In the genomic region with DNA sequence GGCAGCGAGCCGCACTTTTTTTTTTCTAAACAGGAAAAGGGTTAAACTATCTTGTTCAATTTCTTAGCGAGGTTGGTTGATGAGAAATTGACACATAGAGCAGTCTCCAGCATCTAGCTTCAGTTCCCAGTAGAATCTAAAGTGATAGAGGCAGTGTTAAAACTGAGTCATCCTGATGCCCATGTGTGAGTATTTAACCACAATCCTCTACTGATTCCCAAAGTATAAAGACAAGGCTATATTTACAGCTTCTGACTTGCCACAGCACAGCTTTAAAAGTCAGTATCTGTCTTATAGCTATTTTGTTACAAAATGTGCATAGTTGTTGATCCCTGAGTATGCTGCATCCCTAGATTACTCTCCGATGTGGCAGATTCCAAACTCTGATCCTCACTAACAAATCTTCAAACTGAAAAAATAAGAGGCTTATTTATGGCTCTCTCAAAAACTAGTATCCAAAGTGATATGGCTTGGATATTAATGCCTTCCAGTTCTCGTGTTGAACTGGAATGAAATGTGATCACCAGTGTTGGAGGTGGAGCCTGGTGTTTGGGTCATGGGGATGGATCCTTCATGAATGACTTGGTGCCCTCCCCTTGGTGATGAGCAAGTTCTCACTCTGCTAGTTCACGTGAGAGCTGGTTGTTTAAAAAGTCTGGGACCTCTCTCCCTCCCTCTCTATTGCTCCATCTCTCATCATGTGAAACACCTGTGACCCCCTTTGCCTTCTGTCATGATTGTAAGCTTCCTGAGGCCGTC, we compare ENCODE assay signal across 21 cellular contexts. TPM values are rescaled to one million over a fixed set of nuclear protein-coding genes. Genes with fewer than 3 reads are reported as not detected.
DNase-seq lines count a peak whose midpoint lies in the region; ATAC-seq, FAIRE-seq and TF ChIP-seq lines count a peak whose summit lies in the region.
"Had no signal": no experiment of that assay in that cellular context is flagged by ENCODE, and none has a peak within 500 bp of the region (broad histone marks: within the 10 kb centered on the region; RNA-seq: fewer than 3 reads in every experiment).

No MANE protein-coding gene starts in this region.

- H3K27me3 ChIP-seq in astrocyte (ENCODE audit: insufficient read depth, low read length): no peaks in the 10 kb centered on the region
- H3K27me3 ChIP-seq in WERI-Rb-1 (ENCODE audit: insufficient read depth, low read depth, severe bottlenecking): no peaks in the 10 kb centered on the region
- H3K27me3 ChIP-seq: gastroesophageal sphincter, transverse colon had no signal

- peak; percentile 50 to 90 for ATAC-seq in natural killer cell treated with Interleukin-12 subunit alpha and Interleukin-12 subunit beta and Interleukin-15 and Interleukin-18, amount 100 ng/mL, for 72 hours
- ATAC-seq in natural killer cell (no peak), HG03378 (IDR thresholded peaks at IDR 0.05; ENCODE audit: unreplicated experiment) (no peak), HG03342 (IDR thresholded peaks at IDR 0.05; ENCODE audit: unreplicated experiment) (no peak)
- ATAC-seq: activated CD4-positive, CD25-positive, alpha-beta regulatory T cell treated with anti-CD3 and anti-CD28 coated beads, Interleukin-2, amount 50 U/mL, for 24 hours; activated CD8-positive, alpha-beta memory T cell treated with anti-CD3 and anti-CD28 coated beads, Interleukin-2, amount 10 ng/mL, durations not matched to agents 7 days and 5 days; gastroesophageal sphincter; sciatic nerve had no signal

- intact Hi-C loops in natural killer cell (cut with micrococcal nuclease): no loop called here

- TF ChIP-seq CTCF in natural killer cell (IDR thresholded peaks at IDR 0.05) (no peak), astrocyte (IDR thresholded peaks at IDR 0.05; ENCODE audit: insufficient read depth, low read depth, low read length) (no peak), WERI-Rb-1 (IDR thresholded peaks at IDR 0.05; ENCODE audit: low read depth, low read length) (no peak)

- no peak overlapping the region for H2AFZ ChIP-seq in astrocyte (ENCODE audit: low read depth, low read length)

- peak overlapping the region; percentile 7 for H3K4me2 ChIP-seq in astrocyte (ENCODE audit: low read length)

- H3K36me3 Mint-ChIP-seq in natural killer cell treated with Interleukin-12 subunit alpha and Interleukin-12 subunit beta and Interleukin-15 and Interleukin-18, amount 100 ng/mL, for 72 hours: no peaks in the 10 kb centered on the region
- no peaks in the 10 kb centered on the region for H3K36me3 Mint-ChIP-seq in natural killer cell
- no peaks in the 10 kb centered on the region for H3K36me3 Mint-ChIP-seq in astrocyte (ENCODE audit: low read depth, unreplicated experiment)
- H3K36me3 Mint-ChIP-seq: activated CD8-positive, alpha-beta memory T cell treated with anti-CD3 and anti-CD28 coated beads, Interleukin-2, amount 10 ng/mL, durations not matched to agents 7 days and 5 days; CD8-positive, alpha-beta memory T cell had no signal

- no peaks in the 10 kb centered on the region for H4K20me1 ChIP-seq in astrocyte (ENCODE audit: insufficient read depth, low read length)

- FAIRE-seq in astrocyte (lab: Jason Lieb, UNC): peak; percentile 87

- peak overlapping the region; percentile 22 for H3K27ac ChIP-seq in astrocyte (ENCODE audit: low read depth, low read length)
- no peak overlapping the region for H3K27ac ChIP-seq in WERI-Rb-1
- H3K27ac ChIP-seq: gastroesophageal sphincter, neutrophil, transverse colon had no signal

- no peaks in the 10 kb centered on the region for H3K4me1 Mint-ChIP-seq in natural killer cell treated with Interleukin-12 subunit alpha and Interleukin-12 subunit beta and Interleukin-15 and Interleukin-18, amount 100 ng/mL, for 72 hours (ENCODE audit: low read depth in 2 of 2)
- H3K4me1 Mint-ChIP-seq in natural killer cell: no peaks in the 10 kb centered on the region
- H3K4me1 Mint-ChIP-seq in astrocyte (ENCODE audit: low read depth, unreplicated experiment): peaks cover 9% of the 10 kb centered on the region
- H3K4me1 Mint-ChIP-seq: activated CD8-positive, alpha-beta memory T cell treated with anti-CD3 and anti-CD28 coated beads, Interleukin-2, amount 10 ng/mL, durations not matched to agents 7 days and 5 days; CD8-positive, alpha-beta memory T cell had no signal

- no peaks in the 10 kb centered on the region for H3K36me3 ChIP-seq in astrocyte (ENCODE audit: insufficient read depth, low read length)
- H3K36me3 ChIP-seq in WERI-Rb-1: no peaks in the 10 kb centered on the region
- H3K36me3 ChIP-seq: gastroesophageal sphincter, neutrophil, transverse colon had no signal

- no peak for DNase-seq in natural killer cell treated with Interleukin-12 subunit alpha and Interleukin-12 subunit beta and Interleukin-15 and Interleukin-18, amount 100 ng/mL, for 72 hours (ENCODE audit: low spot score)
- DNase-seq in natural killer cell (no peak), astrocyte (ENCODE audit: low read depth) (peak; percentile 82), glomerular visceral epithelial cell (ENCODE audit: extremely low spot score) (peak; percentile 52), DMS 273 treated with DMSO at 0.1 percent for 48 hours (lab: John Stamatoyannopoulos, UW) (no peak), WERI-Rb-1 (no peak)
- DNase-seq: 8988T; activated CD8-positive, alpha-beta memory T cell treated with anti-CD3 and anti-CD28 coated beads, Interleukin-2, amount 10 ng/mL, durations not matched to agents 7 days and 5 days; activated gamma-delta T cell treated with Interleukin-2 at 50 U/mL for 16 hours; CD8-positive, alpha-beta memory T cell; effector CD8-positive, alpha-beta T cell; NCI-H774; stimulated activated CD4-positive, alpha-beta T cell treated with anti-CD3 and anti-CD28 coated beads, Interleukin-4, amount 100 ng/mL, for 4 hours; transverse colon had no signal

- H3K4me1 ChIP-seq in astrocyte (ENCODE audit: insufficient read depth, low read length): peaks cover 9% of the 10 kb centered on the region
- H3K4me1 ChIP-seq: gastroesophageal sphincter, transverse colon had no signal

- no peak overlapping the region for H3K4me3 Mint-ChIP-seq in natural killer cell treated with Interleukin-12 subunit alpha and Interleukin-12 subunit beta and Interleukin-15 and Interleukin-18, amount 100 ng/mL, for 72 hours
- H3K4me3 Mint-ChIP-seq in natural killer cell (no peak overlapping the region), astrocyte (ENCODE audit: unreplicated experiment) (no peak overlapping the region)
- H3K4me3 Mint-ChIP-seq: activated CD8-positive, alpha-beta memory T cell treated with anti-CD3 and anti-CD28 coated beads, Interleukin-2, amount 10 ng/mL, durations not matched to agents 7 days and 5 days; CD8-positive, alpha-beta memory T cell; T-helper 1 cell treated with Interleukin-12 subunit alpha and Interleukin-12 subunit beta and Interleukin-4 antibody, amounts not matched to agents 30 μg/mL and 1 μg/mL, for 36 hours had no signal

- H3K27me3 Mint-ChIP-seq in natural killer cell treated with Interleukin-12 subunit alpha and Interleukin-12 subunit beta and Interleukin-15 and Interleukin-18, amount 100 ng/mL, for 72 hours: peaks cover 12 to 18% of the 10 kb centered on the region in 2 donors
- H3K27me3 Mint-ChIP-seq in natural killer cell (ENCODE audit: low read depth in 2 of 2): peaks cover 8 to 15% of the 10 kb centered on the region in 2 donors
- H3K27me3 Mint-ChIP-seq in astrocyte (ENCODE audit: low read depth, unreplicated experiment): no peaks in the 10 kb centered on the region

- H3K9me3 ChIP-seq in astrocyte (ENCODE audit: insufficient read depth, low read depth, low read length) (no peaks in the 10 kb centered on the region), WERI-Rb-1 (ENCODE audit: severe bottlenecking) (no peaks in the 10 kb centered on the region)
- H3K9me3 ChIP-seq: neutrophil, transverse colon had no signal

- H3K9me3 Mint-ChIP-seq in natural killer cell treated with Interleukin-12 subunit alpha and Interleukin-12 subunit beta and Interleukin-15 and Interleukin-18, amount 100 ng/mL, for 72 hours: no peaks in the 10 kb centered on the region
- H3K9me3 Mint-ChIP-seq in natural killer cell: no peaks in the 10 kb centered on the region
- peaks cover 3% of the 10 kb centered on the region for H3K9me3 Mint-ChIP-seq in astrocyte (ENCODE audit: unreplicated experiment)
- H3K9me3 Mint-ChIP-seq: CD8-positive, alpha-beta memory T cell; T-helper 1 cell treated with Interleukin-12 subunit alpha and Interleukin-12 subunit beta and Interleukin-4 antibody, amounts not matched to agents 30 μg/mL and 1 μg/mL, for 36 hours had no signal

- H3K79me2 ChIP-seq in astrocyte (ENCODE audit: insufficient read depth, low read length): no peaks in the 10 kb centered on the region

- no peak overlapping the region for H3K9ac ChIP-seq in astrocyte (ENCODE audit: low read length)

- no peak overlapping the region for H3K4me3 ChIP-seq in astrocyte (ENCODE audit: insufficient read depth, low read depth, low read length)
- no peak overlapping the region for H3K4me3 ChIP-seq in WERI-Rb-1 (ENCODE audit: low read depth, low read length)
- H3K4me3 ChIP-seq: gastroesophageal sphincter, transverse colon had no signal

- no peak overlapping the region for H3K27ac Mint-ChIP-seq in natural killer cell treated with Interleukin-12 subunit alpha and Interleukin-12 subunit beta and Interleukin-15 and Interleukin-18, amount 100 ng/mL, for 72 hours
- no peak overlapping the region for H3K27ac Mint-ChIP-seq in natural killer cell
- H3K27ac Mint-ChIP-seq in astrocyte (ENCODE audit: unreplicated experiment): no peak overlapping the region
- H3K27ac Mint-ChIP-seq: activated CD8-positive, alpha-beta memory T cell treated with anti-CD3 and anti-CD28 coated beads, Interleukin-2, amount 10 ng/mL, durations not matched to agents 7 days and 5 days; CD8-positive, alpha-beta memory T cell; T-helper 1 cell treated with Interleukin-12 subunit alpha and Interleukin-12 subunit beta and Interleukin-4 antibody, amounts not matched to agents 30 μg/mL and 1 μg/mL, for 36 hours had no signal

RNA-seq across cellular contexts. Expression of a gene that starts 13.1 kb away (rescaled TPM):
- not detected for total RNA-seq in natural killer cell treated with Interleukin-12 subunit alpha and Interleukin-12 subunit beta and Interleukin-15 and Interleukin-18, amount 100 ng/mL, for 72 hours
- total RNA-seq in natural killer cell: not detected
- 8.6 and 9.1 TPM in 2 replicates for total RNA-seq in astrocyte
- total RNA-seq: activated CD8-positive, alpha-beta memory T cell treated with anti-CD3 and anti-CD28 coated beads, Interleukin-2, amount 10 ng/mL, durations not matched to agents 7 days and 5 days; CD8-positive, alpha-beta memory T cell had no signal

Comparison
In these comparisons a context has a peak if more than half of its experiments do, and no peak if none do; other contexts are left out.
1. ATAC-seq: peak in natural killer cell treated with Interleukin-12 subunit alpha and Interleukin-12 subunit beta and Interleukin-15 and Interleukin-18, amount 100 ng/mL, for 72 hours (2 of 2); none in natural killer cell (0 of 3), HG03378 (single experiment) and HG03342 (single experiment).
2. DNase-seq: peak in astrocyte (single experiment) and glomerular visceral epithelial cell (single experiment); none in natural killer cell treated with Interleukin-12 subunit alpha and Interleukin-12 subunit beta and Interleukin-15 and Interleukin-18, amount 100 ng/mL, for 72 hours (single experiment), natural killer cell (single experiment), DMS 273 treated with DMSO at 0.1 percent for 48 hours (single experiment) and WERI-Rb-1 (single experiment).